In the genomic region with DNA sequence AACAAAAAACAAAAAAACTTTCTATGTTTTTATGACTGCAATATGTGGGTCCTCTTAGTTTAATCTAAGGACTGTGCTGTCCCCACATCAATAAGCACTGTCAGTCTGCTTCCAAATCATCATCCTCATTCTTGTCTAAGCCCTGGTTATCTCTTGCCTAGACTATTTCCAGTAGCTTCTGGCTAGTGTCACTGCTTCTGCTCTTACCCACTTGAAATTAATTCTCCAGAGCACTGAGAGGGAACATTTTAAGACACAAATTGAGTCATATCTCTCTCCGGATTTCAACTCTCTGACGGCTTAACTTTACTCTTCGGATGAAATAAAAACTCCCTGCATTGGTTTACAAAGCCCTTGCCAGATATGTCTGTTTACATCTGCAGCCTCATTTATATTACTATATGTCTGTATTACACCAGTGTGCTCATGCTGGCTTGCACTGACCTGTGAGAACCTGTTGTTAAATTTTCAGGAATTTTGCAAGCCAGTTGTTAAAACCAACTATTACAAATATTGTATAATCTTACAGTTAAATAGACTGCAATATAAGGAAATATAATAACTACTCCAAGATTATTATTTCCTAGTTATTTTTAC, we compare ENCODE assay signal across 20 cellular contexts.
DNase-seq lines count a peak whose midpoint lies in the region; ATAC-seq and TF ChIP-seq lines count a peak whose summit lies in the region.
"Had no signal": no experiment of that assay in that cellular context is flagged by ENCODE, and none has a peak within 500 bp of the region (broad histone marks: within the 10 kb centered on the region; RNA-seq: fewer than 3 reads in every experiment).

No MANE protein-coding gene starts in this region.

- H3K27me3 ChIP-seq in osteoblast (ENCODE audit: insufficient read depth, low read length) = no peaks in the 10 kb centered on the region
- H3K27me3 ChIP-seq: BLaER1 had no signal

- H3K4me1 ChIP-seq in osteoblast (ENCODE audit: insufficient read depth, low read length) (no peaks in the 10 kb centered on the region), mucosa of descending colon (ENCODE audit: low read depth) (no peaks in the 10 kb centered on the region)
- H3K4me1 ChIP-seq: BLaER1 had no signal

- peak; percentile 88 to 93 for ATAC-seq in left cardiac atrium
- ATAC-seq in stimulated activated naive B cell treated with anti-CD40 and anti-IgM and Interleukin-4, amounts not matched to agents 10 μg/mL and 1 μg/mL and 100 μg/mL, for 72 hours (replicated peaks) = no peak
- ATAC-seq in mucosa of descending colon = no peak

- H3K9me3 Mint-ChIP-seq in mesothelial cell of epicardium = peaks cover 15% of the 10 kb centered on the region
- peaks cover 0 to 8% of the 10 kb centered on the region in 2 donors for H3K9me3 Mint-ChIP-seq in stimulated activated naive B cell treated with anti-CD40 and anti-IgM and Interleukin-4, amounts not matched to agents 10 μg/mL and 1 μg/mL and 100 μg/mL, for 72 hours
- H3K9me3 Mint-ChIP-seq: H9 had no signal

- no peaks in the 10 kb centered on the region for H3K36me3 ChIP-seq in osteoblast (ENCODE audit: insufficient read depth, low read length)
- H3K36me3 ChIP-seq in mucosa of descending colon (ENCODE audit: low read depth) = no peaks in the 10 kb centered on the region
- H3K36me3 ChIP-seq: BLaER1 had no signal

- no peaks in the 10 kb centered on the region for H3K79me2 ChIP-seq in osteoblast (ENCODE audit: insufficient read depth, low read length)

- H3K4me3 Mint-ChIP-seq in mesothelial cell of epicardium = no peak overlapping the region
- no peak overlapping the region for H3K4me3 Mint-ChIP-seq in stimulated activated naive B cell treated with anti-CD40 and anti-IgM and Interleukin-4, amounts not matched to agents 10 μg/mL and 1 μg/mL and 100 μg/mL, for 72 hours
- H3K4me3 Mint-ChIP-seq: CD4-positive, CD25-positive, alpha-beta regulatory T cell; H9 had no signal

- H4K20me1 ChIP-seq in osteoblast (ENCODE audit: insufficient read depth, low read length) = no peaks in the 10 kb centered on the region
- H4K20me1 ChIP-seq: BLaER1 had no signal

- no peak overlapping the region for H2AFZ ChIP-seq in osteoblast (ENCODE audit: low read length)

- H3K9me3 ChIP-seq in osteoblast (ENCODE audit: low read depth, low read length) (no peaks in the 10 kb centered on the region), mucosa of descending colon (no peaks in the 10 kb centered on the region)
- H3K9me3 ChIP-seq: BLaER1 had no signal

- H3K4me2 ChIP-seq in osteoblast (ENCODE audit: insufficient read depth, low read length) = no peak overlapping the region
- H3K4me2 ChIP-seq: BLaER1 had no signal

- no peaks in the 10 kb centered on the region for H3K27me3 Mint-ChIP-seq in mesothelial cell of epicardium (ENCODE audit: low read depth)
- H3K27me3 Mint-ChIP-seq in stimulated activated naive B cell treated with anti-CD40 and anti-IgM and Interleukin-4, amounts not matched to agents 10 μg/mL and 1 μg/mL and 100 μg/mL, for 72 hours = no peaks in the 10 kb centered on the region
- H3K27me3 Mint-ChIP-seq: CD4-positive, CD25-positive, alpha-beta regulatory T cell had no signal

- peaks cover 18% of the 10 kb centered on the region for H3K4me1 Mint-ChIP-seq in mesothelial cell of epicardium
- no peaks in the 10 kb centered on the region for H3K4me1 Mint-ChIP-seq in stimulated activated naive B cell treated with anti-CD40 and anti-IgM and Interleukin-4, amounts not matched to agents 10 μg/mL and 1 μg/mL and 100 μg/mL, for 72 hours
- H3K4me1 Mint-ChIP-seq: CD4-positive, CD25-positive, alpha-beta regulatory T cell had no signal

- H3K36me3 Mint-ChIP-seq in mesothelial cell of epicardium = peaks cover 9% of the 10 kb centered on the region
- H3K36me3 Mint-ChIP-seq in stimulated activated naive B cell treated with anti-CD40 and anti-IgM and Interleukin-4, amounts not matched to agents 10 μg/mL and 1 μg/mL and 100 μg/mL, for 72 hours = no peaks in the 10 kb centered on the region
- H3K36me3 Mint-ChIP-seq: CD4-positive, CD25-positive, alpha-beta regulatory T cell had no signal

- no peak overlapping the region for H3K27ac ChIP-seq in osteoblast (ENCODE audit: low read depth, low read length)
- H3K27ac ChIP-seq: BLaER1 had no signal

- H3K4me3 ChIP-seq in epithelial cell of esophagus (ENCODE audit: low read length) = no peak overlapping the region
- H3K4me3 ChIP-seq in osteoblast (ENCODE audit: insufficient read depth, low read length) = no peak overlapping the region
- no peak overlapping the region for H3K4me3 ChIP-seq in mucosa of descending colon
- H3K4me3 ChIP-seq: BLaER1 had no signal

- intact Hi-C loops in left cardiac atrium (cut with DNase I) (no loop called here), mucosa of descending colon (cut with DNase I, micrococcal nuclease) (no loop called here)

- peak overlapping the region; percentile 21 for H3K27ac Mint-ChIP-seq in mesothelial cell of epicardium
- no peak overlapping the region for H3K27ac Mint-ChIP-seq in stimulated activated naive B cell treated with anti-CD40 and anti-IgM and Interleukin-4, amounts not matched to agents 10 μg/mL and 1 μg/mL and 100 μg/mL, for 72 hours
- H3K27ac Mint-ChIP-seq: CD4-positive, CD25-positive, alpha-beta regulatory T cell had no signal

- DNase-seq in SK-N-DZ (ENCODE audit: low spot score) (peak; percentile 58), epithelial cell of esophagus (ENCODE audit: low read depth) (peak; percentile 54), left cardiac atrium (no peak), mesothelial cell of epicardium (ENCODE audit: low spot score in 2 of 2, unreplicated experiment in 2 of 2) (no peak), osteoblast (ENCODE audit: insufficient read length, low spot score, missing footprints) (no peak), mucosa of descending colon (no peak)
- no peak for DNase-seq in stimulated activated naive B cell treated with anti-CD40 and anti-IgM and Interleukin-4, amounts not matched to agents 10 μg/mL and 1 μg/mL and 100 μg/mL, for 72 hours
- DNase-seq: CD4-positive, CD25-positive, alpha-beta regulatory T cell; H9; NCI-H1092 treated with DMSO at 0.1 percent for 48 hours; NCI-H1436; NCI-H187; NCI-H2081 treated with DMSO at 0.1 percent for 48 hours; NCI-H2171; NCI-H226; NCI-H510A; NCI-H69; RPMI8226; SHP77 treated with DMSO at 0.1 percent for 48 hours had no signal

- TF ChIP-seq CTCF in epithelial cell of esophagus (IDR thresholded peaks at IDR 0.05; ENCODE audit: insufficient read depth, low read depth, low read length, missing control alignments) = no peak
- no peak for TF ChIP-seq CTCF in mesothelial cell of epicardium (IDR thresholded peaks at IDR 0.05; ENCODE audit: unreplicated experiment)
- TF ChIP-seq CTCF in osteoblast (IDR thresholded peaks at IDR 0.05; ENCODE audit: extremely low read depth, low read depth, low read length) = no peak
- TF ChIP-seq CTCF in mucosa of descending colon (IDR thresholded peaks at IDR 0.05) = no peak

Comparison
In these comparisons a context has a peak if more than half of its experiments do, and no peak if none do; other contexts are left out.
1. DNase-seq: peak in SK-N-DZ (single experiment) and epithelial cell of esophagus (single experiment); none in left cardiac atrium (single experiment), mesothelial cell of epicardium (0 of 2), stimulated activated naive B cell treated with anti-CD40 and anti-IgM and Interleukin-4, amounts not matched to agents 10 μg/mL and 1 μg/mL and 100 μg/mL, for 72 hours (single experiment), osteoblast (single experiment) and mucosa of descending colon (0 of 3).
2. ATAC-seq: peak in left cardiac atrium (2 of 2); none in stimulated activated naive B cell treated with anti-CD40 and anti-IgM and Interleukin-4, amounts not matched to agents 10 μg/mL and 1 μg/mL and 100 μg/mL, for 72 hours (0 of 2) and mucosa of descending colon (single experiment).